24 cellular contexts compared by ENCODE assay signal in genomic region chr12:57219205-57219992, GRCh38. TPM values are rescaled to one million over a fixed set of nuclear protein-coding genes. Genes with fewer than 3 reads are reported as not detected.
A peak's percentile ranks its signal among the peaks of the same experiment; 100 is the strongest.
DNase-seq lines count a peak whose midpoint lies in the region; ATAC-seq, FAIRE-seq and TF ChIP-seq lines count a peak whose summit lies in the region.
"Had no signal": no experiment of that assay in that cellular context is flagged by ENCODE, and none has a peak within 500 bp of the region (broad histone marks: within the 10 kb centered on the region; RNA-seq: fewer than 3 reads in every experiment).

No MANE protein-coding gene starts in this region.

- H3K23ac ChIP-seq in H9 (ENCODE audit: insufficient read length, low read depth, low read length) = no peak overlapping the region

- H3K27ac Mint-ChIP-seq in H9 = no peak overlapping the region; a peak in 1 of 7 replicates
- H3K27ac Mint-ChIP-seq in glutamatergic neuron (ENCODE audit: unreplicated experiment) = peak overlapping the region; percentile 82
- no peak overlapping the region for H3K27ac Mint-ChIP-seq in osteocyte (ENCODE audit: unreplicated experiment)
- no peak overlapping the region for H3K27ac Mint-ChIP-seq in activated CD8-positive, alpha-beta T cell treated with anti-CD3 and anti-CD28 coated beads, Interleukin-2, amount 10 ng/mL, durations not matched to agents 7 days and 5 days
- H3K27ac Mint-ChIP-seq: activated CD4-positive, alpha-beta memory T cell treated with anti-CD3 and anti-CD28 coated beads for 36 hours had no signal

- H3K9me3 ChIP-seq in H9 (ENCODE audit: control insufficient read depth, low read depth, low read length) (no peaks in the 10 kb centered on the region), SK-N-MC (ENCODE audit: low read depth, low read length) (no peaks in the 10 kb centered on the region)
- H3K9me3 ChIP-seq: body of pancreas, SK-N-SH, uterus had no signal

- ATAC-seq in activated CD8-positive, alpha-beta T cell treated with anti-CD3 and anti-CD28 coated beads, Interleukin-2, amount 10 ng/mL, durations not matched to agents 7 days and 5 days = no peak
- ATAC-seq: body of pancreas, left cardiac atrium had no signal

- H3K9ac ChIP-seq in H9 (ENCODE audit: extremely low read depth, insufficient read length, low read length) = no peak overlapping the region
- H3K9ac ChIP-seq in SK-N-MC (ENCODE audit: insufficient read length) = peak overlapping the region; percentile 52
- H3K9ac ChIP-seq: SK-N-SH had no signal

- H3K4me1 Mint-ChIP-seq in H9 = peaks cover 56 to 68% of the 10 kb centered on the region in 2 experiments
- H3K4me1 Mint-ChIP-seq in glutamatergic neuron (ENCODE audit: low read depth, unreplicated experiment) = peaks cover 52% of the 10 kb centered on the region
- peaks cover 50% of the 10 kb centered on the region for H3K4me1 Mint-ChIP-seq in osteocyte (ENCODE audit: unreplicated experiment)
- H3K4me1 Mint-ChIP-seq in activated CD8-positive, alpha-beta T cell treated with anti-CD3 and anti-CD28 coated beads, Interleukin-2, amount 10 ng/mL, durations not matched to agents 7 days and 5 days (ENCODE audit: low read depth) = peaks cover 61% of the 10 kb centered on the region

- peaks cover 7% of the 10 kb centered on the region for H3K23me2 ChIP-seq in H9 (ENCODE audit: insufficient read length, low read depth, low read length, poor library complexity, severe bottlenecking)

- no peak for TF ChIP-seq CTCF in H9 (conservative IDR thresholded peaks at IDR 0.05)
- no peak for TF ChIP-seq CTCF in glutamatergic neuron (IDR thresholded peaks at IDR 0.05; ENCODE audit: partially characterized antibody, unreplicated experiment)
- TF ChIP-seq CTCF in osteocyte (IDR thresholded peaks at IDR 0.05) = no peak

- H2AK5ac ChIP-seq in H9 (ENCODE audit: insufficient read length, low read length) = no peak overlapping the region

- H3K14ac ChIP-seq in H9 (ENCODE audit: insufficient read depth, low read length) = no peak overlapping the region

- peak overlapping the region; percentile 36 to 75 for H3K4me3 Mint-ChIP-seq in H9
- H3K4me3 Mint-ChIP-seq in glutamatergic neuron (ENCODE audit: unreplicated experiment) = peak overlapping the region; percentile 92
- peak overlapping the region; percentile 88 for H3K4me3 Mint-ChIP-seq in osteocyte (ENCODE audit: unreplicated experiment)
- H3K4me3 Mint-ChIP-seq in activated CD8-positive, alpha-beta T cell treated with anti-CD3 and anti-CD28 coated beads, Interleukin-2, amount 10 ng/mL, durations not matched to agents 7 days and 5 days = no peak overlapping the region
- H3K4me3 Mint-ChIP-seq: activated CD4-positive, alpha-beta memory T cell treated with anti-CD3 and anti-CD28 coated beads for 36 hours had no signal

- no peak overlapping the region for H2BK120ac ChIP-seq in H9 (ENCODE audit: low read depth, low read length, poor library complexity, severe bottlenecking)

- no peak overlapping the region for H2BK12ac ChIP-seq in H9 (ENCODE audit: insufficient read length, low read depth, low read length)

- peak overlapping the region; percentile 80 for H3K4me3 ChIP-seq in SK-N-MC
- H3K4me3 ChIP-seq: body of pancreas, uterus had no signal

- H3K27me3 ChIP-seq in H9 (ENCODE audit: insufficient read depth, low read length) = peaks cover 79% of the 10 kb centered on the region

- H3K9me3 Mint-ChIP-seq in H9 = peaks cover 0 to 5% of the 10 kb centered on the region in 2 experiments; a peak in 3 of 5 replicates
- peaks cover 30% of the 10 kb centered on the region for H3K9me3 Mint-ChIP-seq in glutamatergic neuron (ENCODE audit: unreplicated experiment)
- no peaks in the 10 kb centered on the region for H3K9me3 Mint-ChIP-seq in osteocyte (ENCODE audit: unreplicated experiment)
- no peaks in the 10 kb centered on the region for H3K9me3 Mint-ChIP-seq in activated CD8-positive, alpha-beta T cell treated with anti-CD3 and anti-CD28 coated beads, Interleukin-2, amount 10 ng/mL, durations not matched to agents 7 days and 5 days (ENCODE audit: insufficient read depth)
- H3K9me3 Mint-ChIP-seq: activated CD4-positive, alpha-beta memory T cell treated with anti-CD3 and anti-CD28 coated beads for 36 hours had no signal

- H3K27me3 Mint-ChIP-seq in H9 (ENCODE audit: low read depth) (peaks cover 95% of the 10 kb centered on the region), glutamatergic neuron (ENCODE audit: unreplicated experiment) (peaks cover 50% of the 10 kb centered on the region), osteocyte (ENCODE audit: unreplicated experiment) (peaks cover 13% of the 10 kb centered on the region)
- peaks cover 82% of the 10 kb centered on the region for H3K27me3 Mint-ChIP-seq in activated CD8-positive, alpha-beta T cell treated with anti-CD3 and anti-CD28 coated beads, Interleukin-2, amount 10 ng/mL, durations not matched to agents 7 days and 5 days (ENCODE audit: low read depth)

- no peaks in the 10 kb centered on the region for H3K79me2 ChIP-seq in H9 (ENCODE audit: insufficient read depth, low read length)

- H3K27ac ChIP-seq in H9 (ENCODE audit: insufficient read length, low read depth, low read length) = no peak overlapping the region
- peak overlapping the region; percentile 70 for H3K27ac ChIP-seq in SK-N-MC
- H3K27ac ChIP-seq: body of pancreas, uterus had no signal

- POLR2A ChIA-PET in activated CD8-positive, alpha-beta T cell treated with anti-CD3 and anti-CD28 coated beads, Interleukin-2, amount 10 ng/mL, durations not matched to agents 7 days and 5 days (lab: Charles Lee) = no interaction called here

- CTCF ChIA-PET in activated CD8-positive, alpha-beta T cell treated with anti-CD3 and anti-CD28 coated beads, Interleukin-2, amount 10 ng/mL, durations not matched to agents 7 days and 5 days (lab: Charles Lee) = interaction anchor here (1.4 kb wide), 2 partner anchors 19 to 23 kb away, joined by 9 to 11 read pairs; no protein-coding TSS in a partner anchor

- no peak overlapping the region for H2BK5ac ChIP-seq in H9 (ENCODE audit: insufficient read length, low read length)

- H4K91ac ChIP-seq in H9 (ENCODE audit: insufficient read length, low read depth, low read length) = no peak overlapping the region

- DNase-seq in H9 (no peak), SK-N-MC (ENCODE audit: low read depth, low spot score) (no peak), glutamatergic neuron (peak; percentile 56), osteocyte (ENCODE audit: extremely low spot score, unreplicated experiment) (no peak), cardiac septum (ENCODE audit: low spot score) (no peak), RCC 7860 (ENCODE audit: low spot score) (no peak)
- no peak for DNase-seq in activated CD8-positive, alpha-beta T cell treated with anti-CD3 and anti-CD28 coated beads, Interleukin-2, amount 10 ng/mL, durations not matched to agents 7 days and 5 days
- DNase-seq in stimulated activated CD4-positive, alpha-beta T cell treated with anti-CD3 and anti-CD28 coated beads, Interleukin-1b, Interleukin-23, amount 100 ng/mL, for 48 hours = no peak
- DNase-seq: activated CD4-positive, alpha-beta memory T cell treated with anti-CD3 and anti-CD28 coated beads for 36 hours; activated CD4-positive, CD25-positive, alpha-beta regulatory T cell; activated effector memory CD4-positive, alpha-beta T cell treated with anti-CD3 and anti-CD28 coated beads, Interleukin-2, amount 50 U/mL, for 16 hours; body of pancreas; DMS153; GDM1; HCEC 1CT; left cardiac atrium; mesenchymal stem cell; NCI-H1048; NCI-H187 treated with DMSO at 0.1 percent for 48 hours; NCI-H774; posterior cingulate gyrus; uterus had no signal

- no peak overlapping the region for H2BK20ac ChIP-seq in H9 (ENCODE audit: low read depth, low read length, poor library complexity, severe bottlenecking)

- H4K20me1 ChIP-seq in H9 (ENCODE audit: control insufficient read depth, insufficient read depth, insufficient read length) = peaks cover 3% of the 10 kb centered on the region

- no CpG with 5 or more reads among the region's 14 CpGs for WGBS in H9 (ENCODE audit: extremely low coverage, insufficient read length, low lambda C conversion rate)

- FAIRE-seq in RCC 7860 (lab: Jason Lieb, UNC) = no peak
- FAIRE-seq: colon had no signal

- H3K79me1 ChIP-seq in H9 (ENCODE audit: insufficient read depth, low read depth, low read length, poor library complexity, severe bottlenecking) = no peaks in the 10 kb centered on the region

- no peaks in the 10 kb centered on the region for H3K36me3 ChIP-seq in SK-N-MC (ENCODE audit: insufficient read depth, low read length)
- H3K36me3 ChIP-seq: uterus had no signal

- H4K5ac ChIP-seq in H9 (ENCODE audit: insufficient read length, low read depth, low read length) = no peak overlapping the region

- no peak overlapping the region for H2AFZ ChIP-seq in H9 (ENCODE audit: low read length)

- H3K36me3 Mint-ChIP-seq in H9 (ENCODE audit: insufficient read depth in 1 of 3, low read depth in 3 of 3) (no peaks in the 10 kb centered on the region; a peak in 1 of 7 replicates), glutamatergic neuron (ENCODE audit: unreplicated experiment) (no peaks in the 10 kb centered on the region), osteocyte (ENCODE audit: unreplicated experiment) (peaks cover 3% of the 10 kb centered on the region)
- H3K36me3 Mint-ChIP-seq in activated CD8-positive, alpha-beta T cell treated with anti-CD3 and anti-CD28 coated beads, Interleukin-2, amount 10 ng/mL, durations not matched to agents 7 days and 5 days (ENCODE audit: low read depth) = no peaks in the 10 kb centered on the region
- H3K36me3 Mint-ChIP-seq: activated CD4-positive, alpha-beta memory T cell treated with anti-CD3 and anti-CD28 coated beads for 36 hours had no signal

- H3K4me2 ChIP-seq in H9 (ENCODE audit: insufficient read depth, insufficient read length, low read length) = peak overlapping the region; percentile 34
- H3K4me2 ChIP-seq: SK-N-SH had no signal

- no peak overlapping the region for H4K8ac ChIP-seq in H9 (replicated peaks; ENCODE audit: insufficient read length, low read depth, low read length)

- H3K4me1 ChIP-seq in H9 (ENCODE audit: insufficient read depth, low read length) = no peaks in the 10 kb centered on the region; the same call in 1 of the 2 replicates

- no peak overlapping the region for H3K4ac ChIP-seq in H9 (ENCODE audit: low read depth, low read length)

- intact Hi-C loops in cardiac septum (cut with DNase I) = no loop called here

- no peak overlapping the region for H3K56ac ChIP-seq in H9 (ENCODE audit: insufficient read length, low read depth, low read length)

- no peak overlapping the region for H3K18ac ChIP-seq in H9 (ENCODE audit: insufficient read length, low read depth, low read length)

- no peak overlapping the region for H2BK15ac ChIP-seq in H9 (ENCODE audit: low read depth, low read length)

- H3T11ph ChIP-seq in H9 (ENCODE audit: low read length) = no peak overlapping the region

RNA-seq across cellular contexts. Expression of gene NXPH4, which starts 2.8 kb away (rescaled TPM):
- total RNA-seq in H9 (2021) (2.1 and 2.8 TPM in 2 replicates), glutamatergic neuron (ENCODE audit: unreplicated experiment) (10.5 TPM), osteocyte (62.6 and 63.8 TPM in 2 replicates), cardiac septum (20.0 TPM)
- under 1 TPM; 0.39 to 0.40 TPM for total RNA-seq in activated CD8-positive, alpha-beta T cell treated with anti-CD3 and anti-CD28 coated beads, Interleukin-2, amount 10 ng/mL, durations not matched to agents 7 days and 5 days

RNA-seq across cellular contexts. Expression of gene SHMT2, which starts 10.1 kb away (rescaled TPM):
- total RNA-seq in H9 (2021) (257 and 260 TPM in 2 replicates), glutamatergic neuron (ENCODE audit: unreplicated experiment) (165 TPM), osteocyte (263 and 290 TPM in 2 replicates), cardiac septum (38.8 TPM)
- total RNA-seq in activated CD8-positive, alpha-beta T cell treated with anti-CD3 and anti-CD28 coated beads, Interleukin-2, amount 10 ng/mL, durations not matched to agents 7 days and 5 days = 100 to 1,000 TPM; 194 to 208 TPM

RNA-seq across cellular contexts. Expression of gene STAC3, which starts 31.6 kb away (rescaled TPM):
- total RNA-seq in H9 (2021) (2.0 and 2.8 TPM in 2 replicates), glutamatergic neuron (ENCODE audit: unreplicated experiment) (12.1 TPM), osteocyte (1.8 and 2.4 TPM in 2 replicates), cardiac septum (0.94 TPM)
- total RNA-seq in activated CD8-positive, alpha-beta T cell treated with anti-CD3 and anti-CD28 coated beads, Interleukin-2, amount 10 ng/mL, durations not matched to agents 7 days and 5 days = 1 to 10 TPM; 7.5 to 9.9 TPM
